ENCODE assay signal across 17 cellular contexts in the genomic region with DNA sequence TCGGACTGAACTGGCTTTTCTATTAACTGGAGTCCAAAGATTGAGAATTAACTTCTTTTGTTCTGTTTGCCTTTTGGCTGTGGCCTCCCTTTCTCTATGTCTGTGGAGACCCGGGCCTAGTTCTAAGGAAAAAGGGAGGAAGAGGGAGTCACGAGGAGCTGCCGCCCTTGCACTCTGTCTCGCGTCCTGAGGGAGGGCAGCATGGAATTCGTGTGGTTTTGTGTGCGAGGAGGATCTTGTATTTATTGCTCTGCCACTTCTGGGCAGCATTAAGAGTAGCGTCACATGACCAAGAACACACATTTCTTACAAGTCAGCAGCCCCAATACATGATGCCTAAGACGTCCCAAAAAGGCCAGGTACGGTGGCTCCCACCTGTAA. TPM values are rescaled to one million over a fixed set of nuclear protein-coding genes. Genes with fewer than 3 reads are reported as not detected.
DNase-seq lines count a peak whose midpoint lies in the region; ATAC-seq and TF ChIP-seq lines count a peak whose summit lies in the region.
"Had no signal": no experiment of that assay in that cellular context is flagged by ENCODE, and none has a peak within 500 bp of the region (broad histone marks: within the 10 kb centered on the region; RNA-seq: fewer than 3 reads in every experiment).

No MANE protein-coding gene starts in this region.

- DNase-seq in activated CD4-positive, alpha-beta T cell treated with anti-CD3 and anti-CD28 coated beads, Interleukin-2, amount 10 ng/mL, durations not matched to agents 24 days and 14 days, result no peak
- no peak for DNase-seq in activated CD4-positive, alpha-beta T cell treated with anti-CD3 and anti-CD28 coated beads, Interleukin-2, amount 50 U/mL, for 1 hour
- DNase-seq in HL-60 (ENCODE audit: low read depth in 1 of 2, low spot score in 1 of 2), result no peak
- no peak for DNase-seq in activated naive CD8-positive, alpha-beta T cell treated with anti-CD3 and anti-CD28 coated beads, Interleukin-2, amount 10 ng/mL, durations not matched to agents 7 days and 5 days
- no peak for DNase-seq in right lobe of liver
- no peak for DNase-seq in stimulated activated CD4-positive, alpha-beta T cell treated with anti-CD3 and anti-CD28 coated beads, Interleukin-4, amount 100 ng/mL, for 4 hours
- no peak for DNase-seq in D341Med (ENCODE audit: low spot score)
- DNase-seq: activated gamma-delta T cell treated with Interleukin-2 at 50 U/mL for 16 hours, dermis blood vessel endothelial cell, NCI-H1092, NCI-H526 treated with DMSO at 0.1 percent for 48 hours had no signal

- H3K36me3 Mint-ChIP-seq in activated CD4-positive, alpha-beta T cell treated with anti-CD3 and anti-CD28 coated beads, Interleukin-2, amount 10 ng/mL, durations not matched to agents 24 days and 14 days (ENCODE audit: low read depth), result peaks cover 57% of the 10 kb centered on the region
- H3K36me3 Mint-ChIP-seq in activated naive CD8-positive, alpha-beta T cell treated with anti-CD3 and anti-CD28 coated beads, Interleukin-2, amount 10 ng/mL, durations not matched to agents 7 days and 5 days, result peaks cover 38% of the 10 kb centered on the region
- peaks cover 76% of the 10 kb centered on the region for H3K36me3 Mint-ChIP-seq in nephron (ENCODE audit: low read depth)

- H3K27ac ChIP-seq in HL-60 (replicated peaks) (peak overlapping the region; percentile 87), right lobe of liver (peak overlapping the region in 1 of 3 donors; percentile 47)
- H3K27ac ChIP-seq: A549 had no signal

- H3K27me3 ChIP-seq in HL-60 (ENCODE audit: insufficient read depth, poor library complexity, severe bottlenecking), result no peaks in the 10 kb centered on the region
- no peaks in the 10 kb centered on the region for H3K27me3 ChIP-seq in right lobe of liver

- TF ChIP-seq CTCF in HL-60 (IDR thresholded peaks at IDR 0.05; ENCODE audit: insufficient read depth, low read length) (no peak), nephron (IDR thresholded peaks at IDR 0.05; ENCODE audit: unreplicated experiment in 3 of 3) (no peak), right lobe of liver (IDR thresholded peaks at IDR 0.05) (no peak)

- POLR2A ChIA-PET in activated naive CD8-positive, alpha-beta T cell treated with anti-CD3 and anti-CD28 coated beads, Interleukin-2, amount 10 ng/mL, durations not matched to agents 7 days and 5 days (lab: Charles Lee), result interaction anchor here (1.0 to 1.6 kb wide), 3 partner anchors 17 to 226 kb away, joined by 3 to 5 read pairs (median 4); a partner anchor contains a TSS

- peaks cover 9% of the 10 kb centered on the region for H3K4me1 Mint-ChIP-seq in activated CD4-positive, alpha-beta T cell treated with anti-CD3 and anti-CD28 coated beads, Interleukin-2, amount 10 ng/mL, durations not matched to agents 24 days and 14 days
- peaks cover 15% of the 10 kb centered on the region for H3K4me1 Mint-ChIP-seq in activated naive CD8-positive, alpha-beta T cell treated with anti-CD3 and anti-CD28 coated beads, Interleukin-2, amount 10 ng/mL, durations not matched to agents 7 days and 5 days
- no peaks in the 10 kb centered on the region for H3K4me1 Mint-ChIP-seq in nephron

- ATAC-seq in activated naive CD8-positive, alpha-beta T cell treated with anti-CD3 and anti-CD28 coated beads, Interleukin-2, amount 10 ng/mL, durations not matched to agents 7 days and 5 days (ENCODE audit: low read depth), result no peak
- no peak for ATAC-seq in right lobe of liver

- H3K4me3 ChIP-seq in HL-60 (replicated peaks; ENCODE audit: insufficient read depth, low read length), result no peak overlapping the region
- no peak overlapping the region for H3K4me3 ChIP-seq in right lobe of liver
- H3K4me3 ChIP-seq: A549 had no signal

- no peaks in the 10 kb centered on the region for H3K27me3 Mint-ChIP-seq in activated CD4-positive, alpha-beta T cell treated with anti-CD3 and anti-CD28 coated beads, Interleukin-2, amount 10 ng/mL, durations not matched to agents 24 days and 14 days
- H3K27me3 Mint-ChIP-seq in activated naive CD8-positive, alpha-beta T cell treated with anti-CD3 and anti-CD28 coated beads, Interleukin-2, amount 10 ng/mL, durations not matched to agents 7 days and 5 days, result no peaks in the 10 kb centered on the region
- H3K27me3 Mint-ChIP-seq in nephron (ENCODE audit: low read depth), result no peaks in the 10 kb centered on the region
- H3K27me3 Mint-ChIP-seq: type B pancreatic cell had no signal

- WGBS in right lobe of liver (ENCODE audit: insufficient coverage, low coverage, low lambda C conversion rate, missing lambda C conversion rate), result 66% methylated on average over 11 of the region's 11 CpGs

- H3K4me1 ChIP-seq in right lobe of liver, result no peaks in the 10 kb centered on the region
- H3K4me1 ChIP-seq: A549 had no signal

- peak overlapping the region; percentile 2 for H3K4me3 Mint-ChIP-seq in activated CD4-positive, alpha-beta T cell treated with anti-CD3 and anti-CD28 coated beads, Interleukin-2, amount 10 ng/mL, durations not matched to agents 24 days and 14 days
- H3K4me3 Mint-ChIP-seq in activated naive CD8-positive, alpha-beta T cell treated with anti-CD3 and anti-CD28 coated beads, Interleukin-2, amount 10 ng/mL, durations not matched to agents 7 days and 5 days, result peak overlapping the region; percentile 55
- H3K4me3 Mint-ChIP-seq in nephron, result no peak overlapping the region
- H3K4me3 Mint-ChIP-seq: type B pancreatic cell had no signal

- TF ChIP-seq POLR2A in right lobe of liver (IDR thresholded peaks at IDR 0.05), result no peak

- peaks cover 0 to 68% (median 24%) of the 10 kb centered on the region in 4 donors for H3K36me3 ChIP-seq in right lobe of liver

- peak overlapping the region; percentile 54 for H3K27ac Mint-ChIP-seq in activated CD4-positive, alpha-beta T cell treated with anti-CD3 and anti-CD28 coated beads, Interleukin-2, amount 10 ng/mL, durations not matched to agents 24 days and 14 days
- H3K27ac Mint-ChIP-seq in activated naive CD8-positive, alpha-beta T cell treated with anti-CD3 and anti-CD28 coated beads, Interleukin-2, amount 10 ng/mL, durations not matched to agents 7 days and 5 days, result peak overlapping the region; percentile 85
- peak overlapping the region; percentile 71 to 90 (median 76) for H3K27ac Mint-ChIP-seq in nephron
- H3K27ac Mint-ChIP-seq: type B pancreatic cell had no signal

- H3K9me3 ChIP-seq in right lobe of liver, result no peaks in the 10 kb centered on the region
- H3K9me3 ChIP-seq: A549 had no signal

- H3K9me3 Mint-ChIP-seq in activated CD4-positive, alpha-beta T cell treated with anti-CD3 and anti-CD28 coated beads, Interleukin-2, amount 10 ng/mL, durations not matched to agents 24 days and 14 days, result no peaks in the 10 kb centered on the region
- H3K9me3 Mint-ChIP-seq in activated naive CD8-positive, alpha-beta T cell treated with anti-CD3 and anti-CD28 coated beads, Interleukin-2, amount 10 ng/mL, durations not matched to agents 7 days and 5 days, result no peaks in the 10 kb centered on the region
- H3K9me3 Mint-ChIP-seq in nephron, result no peaks in the 10 kb centered on the region
- H3K9me3 Mint-ChIP-seq: type B pancreatic cell had no signal

- intact Hi-C loops in activated CD4-positive, alpha-beta T cell treated with anti-CD3 and anti-CD28 coated beads, Interleukin-2, amount 10 ng/mL, durations not matched to agents 24 days and 14 days (cut with micrococcal nuclease), result no loop called here
- intact Hi-C loops in right lobe of liver (cut with DNase I), result no loop called here

RNA-seq across cellular contexts. Expression of a gene that starts 23.6 kb away (rescaled TPM):
- total RNA-seq in activated CD4-positive, alpha-beta T cell treated with anti-CD3 and anti-CD28 coated beads, Interleukin-2, amount 10 ng/mL, durations not matched to agents 24 days and 14 days, result 36.2 and 38.4 TPM in 2 replicates
- 10 to 100 TPM; 36.3 to 40.8 TPM for total RNA-seq in activated naive CD8-positive, alpha-beta T cell treated with anti-CD3 and anti-CD28 coated beads, Interleukin-2, amount 10 ng/mL, durations not matched to agents 7 days and 5 days
- 10 to 100 TPM; 11.3 to 15.2 (median 13.7) TPM for total RNA-seq in right lobe of liver

RNA-seq across cellular contexts. Expression of a gene that starts 29.3 kb away (rescaled TPM):
- 5.0 and 5.9 TPM in 2 replicates for total RNA-seq in activated CD4-positive, alpha-beta T cell treated with anti-CD3 and anti-CD28 coated beads, Interleukin-2, amount 10 ng/mL, durations not matched to agents 24 days and 14 days
- 1 to 10 TPM; 5.4 to 6.0 TPM for total RNA-seq in activated naive CD8-positive, alpha-beta T cell treated with anti-CD3 and anti-CD28 coated beads, Interleukin-2, amount 10 ng/mL, durations not matched to agents 7 days and 5 days
- total RNA-seq in right lobe of liver, result 100 to 1,000 TPM; 160 to 378 (median 305) TPM

RNA-seq across cellular contexts. Expression of a gene that starts 54.8 kb away (rescaled TPM):
- not detected in 2 replicates for total RNA-seq in activated CD4-positive, alpha-beta T cell treated with anti-CD3 and anti-CD28 coated beads, Interleukin-2, amount 10 ng/mL, durations not matched to agents 24 days and 14 days
- total RNA-seq in activated naive CD8-positive, alpha-beta T cell treated with anti-CD3 and anti-CD28 coated beads, Interleukin-2, amount 10 ng/mL, durations not matched to agents 7 days and 5 days, result not detected
- total RNA-seq in right lobe of liver, result not detected
- total RNA-seq: dermis blood vessel endothelial cell, glomerular endothelial cell, liver, SK-MEL-5 had no signal

Comparison
In these comparisons a context has a peak if more than half of its experiments do, and no peak if none do; other contexts are left out.
1. H3K4me3 Mint-ChIP-seq: peak in activated CD4-positive, alpha-beta T cell treated with anti-CD3 and anti-CD28 coated beads, Interleukin-2, amount 10 ng/mL, durations not matched to agents 24 days and 14 days (single experiment) and activated naive CD8-positive, alpha-beta T cell treated with anti-CD3 and anti-CD28 coated beads, Interleukin-2, amount 10 ng/mL, durations not matched to agents 7 days and 5 days (single experiment); none in nephron (0 of 3).
2. RNA of a gene that starts 29.3 kb away (total RNA-seq): 160 to 378 TPM in right lobe of liver; 5.4 to 6.0 TPM in activated naive CD8-positive, alpha-beta T cell treated with anti-CD3 and anti-CD28 coated beads, Interleukin-2, amount 10 ng/mL, durations not matched to agents 7 days and 5 days and 5.0 to 5.9 TPM in activated CD4-positive, alpha-beta T cell treated with anti-CD3 and anti-CD28 coated beads, Interleukin-2, amount 10 ng/mL, durations not matched to agents 24 days and 14 days; every median in the first group is over 10 times any median in the second.
3. Peak in every context shown above with its lines, with median percentiles within 50 percentile points of each other: H3K27ac Mint-ChIP-seq.